In genomic region chr6:133886104-133886503, GRCh38 we compare ENCODE assay signal across 23 cellular contexts. TPM values are rescaled to one million over a fixed set of nuclear protein-coding genes. Genes with fewer than 3 reads are reported as not detected.
"Had no signal": no experiment of that assay in that cellular context is flagged by ENCODE, and none has a peak within 500 bp of the region (broad histone marks: within the 10 kb centered on the region; RNA-seq: fewer than 3 reads in every experiment).

No MANE protein-coding gene starts in this region.

- H3K9me3 ChIP-seq: body of pancreas, SJSA1, tibial artery had no signal

- H3K4me3 Mint-ChIP-seq: activated naive CD8-positive, alpha-beta T cell; activated T-helper 1 cell treated with anti-CD3 and anti-CD28 coated beads, Interleukin-12 subunit alpha, Interleukin-12 subunit beta, Interleukin-2, Interleukin-4 antibody, amounts not matched to agents 30 ng/mL and 10 ng/mL and 1 ng/mL, durations not matched to agents 14 hours and 24 hours and 36 hours; nephron progenitor cell had no signal

- H3K4me3 ChIP-seq: body of pancreas, hepatocyte, SJSA1, tibial artery had no signal

- DNase-seq: activated CD4-positive, alpha-beta T cell treated with anti-CD3 and anti-CD28 coated beads, Interleukin-2, amount 50 U/mL, for 4 hours; activated gamma-delta T cell treated with Interleukin-2 at 50 U/mL for 16 hours; activated T-cell treated with anti-CD3 and anti-CD28 coated beads for 4 hours; amygdala; body of pancreas; central memory CD4-positive, alpha-beta T cell; foreskin fibroblast; mesendoderm; nephron progenitor cell; nucleus accumbens; posterior cingulate gyrus; stimulated activated CD4-positive, alpha-beta T cell treated with anti-CD3 and anti-CD28 coated beads, Interleukin-2, amount 100 ng/mL, for 24 hours; stimulated activated naive CD8-positive, alpha-beta T cell treated with anti-CD3 and anti-CD28 coated beads, Interleukin-15, Interleukin-2, amounts not matched to agents 100 U/mL and 50 U/mL, for 24 hours; substantia nigra; SW 1271; T-helper 2 cell; tibial artery; WERI-Rb-1 had no signal

- H3K27ac ChIP-seq: body of pancreas, hepatocyte, SJSA1, tibial artery, WERI-Rb-1 had no signal

- H3K36me3 Mint-ChIP-seq: activated naive CD8-positive, alpha-beta T cell had no signal

- H3K27me3 ChIP-seq: SJSA1 had no signal

- H3K36me3 ChIP-seq: SJSA1, tibial artery, WERI-Rb-1 had no signal

- H3K4me1 ChIP-seq: SJSA1 had no signal

- H3K27ac Mint-ChIP-seq: activated naive CD8-positive, alpha-beta T cell; activated T-helper 1 cell treated with anti-CD3 and anti-CD28 coated beads, Interleukin-12 subunit alpha, Interleukin-12 subunit beta, Interleukin-2, Interleukin-4 antibody, amounts not matched to agents 30 ng/mL and 10 ng/mL and 1 ng/mL, durations not matched to agents 14 hours and 24 hours and 36 hours; nephron progenitor cell had no signal

- H3K9me3 Mint-ChIP-seq: activated T-helper 1 cell treated with anti-CD3 and anti-CD28 coated beads, Interleukin-12 subunit alpha, Interleukin-12 subunit beta, Interleukin-2, Interleukin-4 antibody, amounts not matched to agents 30 ng/mL and 10 ng/mL and 1 ng/mL, durations not matched to agents 14 hours and 24 hours and 36 hours; nephron progenitor cell had no signal

- ATAC-seq: body of pancreas; stimulated activated naive CD8-positive, alpha-beta T cell treated with anti-CD3 and anti-CD28 coated beads, Interleukin-15, Interleukin-2, amounts not matched to agents 100 U/mL and 50 U/mL, for 24 hours had no signal

RNA-seq across cellular contexts. Expression of gene TCF21, which starts 2.8 kb away (rescaled TPM):
- total RNA-seq: activated T-helper 1 cell treated with anti-CD3 and anti-CD28 coated beads, Interleukin-12 subunit alpha, Interleukin-12 subunit beta, Interleukin-2, Interleukin-4 antibody, amounts not matched to agents 30 ng/mL and 10 ng/mL and 1 ng/mL, durations not matched to agents 14 hours and 24 hours and 36 hours; renal cortical epithelial cell had no signal
